8 cellular contexts compared by ENCODE assay signal in genomic region chr22:36328635-36329216, GRCh38. TPM values are rescaled to one million over a fixed set of nuclear protein-coding genes. Genes with fewer than 3 reads are reported as not detected.
DNase-seq lines count a peak whose midpoint lies in the region; ATAC-seq and TF ChIP-seq lines count a peak whose summit lies in the region.

No MANE protein-coding gene starts in this region.

- H3K27me3 Mint-ChIP-seq in chondrocyte (ENCODE audit: low read depth), result no peaks in the 10 kb centered on the region
- no peaks in the 10 kb centered on the region for H3K27me3 Mint-ChIP-seq in stimulated activated naive CD8-positive, alpha-beta T cell treated with anti-CD3 and anti-CD28 coated beads, Interleukin-15, amount 100 ng/mL, for 72 hours

- intact Hi-C loops in right lobe of liver (cut with DNase I), result no loop called here

- H3K27ac ChIP-seq in RWPE2 (ENCODE audit: poor library complexity, severe bottlenecking) (peak overlapping the region; percentile 100), right lobe of liver (peak overlapping the region; percentile 71 to 76 (median 71))

- peak overlapping the region; percentile 98 for H3K27ac Mint-ChIP-seq in chondrocyte (ENCODE audit: unreplicated experiment)
- H3K27ac Mint-ChIP-seq in stimulated activated naive CD8-positive, alpha-beta T cell treated with anti-CD3 and anti-CD28 coated beads, Interleukin-15, amount 100 ng/mL, for 72 hours, result peak overlapping the region; percentile 98

- no peak for TF ChIP-seq POLR2A in right lobe of liver (IDR thresholded peaks at IDR 0.05)

- no peaks in the 10 kb centered on the region for H3K9me3 ChIP-seq in RWPE2 (ENCODE audit: severe bottlenecking)
- no peaks in the 10 kb centered on the region for H3K9me3 ChIP-seq in right lobe of liver

- peaks cover 100% of the 10 kb centered on the region for H3K4me1 Mint-ChIP-seq in chondrocyte (ENCODE audit: low read depth)
- H3K4me1 Mint-ChIP-seq in stimulated activated naive CD8-positive, alpha-beta T cell treated with anti-CD3 and anti-CD28 coated beads, Interleukin-15, amount 100 ng/mL, for 72 hours, result peaks cover 84% of the 10 kb centered on the region

- H3K9me3 Mint-ChIP-seq in chondrocyte (ENCODE audit: low read depth), result no peaks in the 10 kb centered on the region
- no peaks in the 10 kb centered on the region for H3K9me3 Mint-ChIP-seq in stimulated activated naive CD8-positive, alpha-beta T cell treated with anti-CD3 and anti-CD28 coated beads, Interleukin-15, amount 100 ng/mL, for 72 hours

- no peak for TF ChIP-seq CTCF in GM12865 (IDR thresholded peaks at IDR 0.05; ENCODE audit: insufficient read depth, low read depth, low read length, missing control alignments)
- TF ChIP-seq CTCF in RWPE2 (IDR thresholded peaks at IDR 0.05; ENCODE audit: poor library complexity, severe bottlenecking), result no peak
- TF ChIP-seq CTCF in chondrocyte (IDR thresholded peaks at IDR 0.05), result no peak
- TF ChIP-seq CTCF in right lobe of liver (IDR thresholded peaks at IDR 0.05), result peak in 1 of 4 donors; percentile 2

- H3K36me3 ChIP-seq in RWPE2 (ENCODE audit: low read depth) (peaks cover 87% of the 10 kb centered on the region), right lobe of liver (peaks cover 9 to 67% (median 24%) of the 10 kb centered on the region in 4 donors)

- peak; percentile 79 for DNase-seq in GM12865 (ENCODE audit: low read depth)
- DNase-seq in RWPE2 (ENCODE audit: low spot score), result peak; percentile 84
- DNase-seq in chondrocyte (ENCODE audit: low spot score), result no peak
- DNase-seq in right lobe of liver, result no peak
- peak in 1 of 2 donors; percentile 52 for DNase-seq in stimulated activated naive CD8-positive, alpha-beta T cell treated with anti-CD3 and anti-CD28 coated beads, Interleukin-15, amount 100 ng/mL, for 72 hours
- no peak for DNase-seq in NCI-H2081 treated with DMSO at 0.1 percent for 48 hours (lab: John Stamatoyannopoulos, UW)
- DNase-seq in SIG-M5 treated with dmso at 0.1 percent for 504 hours (lab: John Stamatoyannopoulos, UW; ENCODE audit: unreplicated experiment), result no peak

- ATAC-seq in RWPE2 (ENCODE audit: low read depth) (no peak), right lobe of liver (peak in 1 of 4 donors; percentile 1), GM18870 (IDR thresholded peaks at IDR 0.05; ENCODE audit: unreplicated experiment) (no peak)
- peak; percentile 8 for ATAC-seq in stimulated activated naive CD8-positive, alpha-beta T cell treated with anti-CD3 and anti-CD28 coated beads, Interleukin-15, amount 100 ng/mL, for 72 hours

- peaks cover 76% of the 10 kb centered on the region for H3K4me1 ChIP-seq in RWPE2 (ENCODE audit: insufficient read depth, poor library complexity, severe bottlenecking)
- peaks cover 0 to 61% (median 20%) of the 10 kb centered on the region in 4 donors for H3K4me1 ChIP-seq in right lobe of liver

- H3K4me3 Mint-ChIP-seq in chondrocyte (ENCODE audit: unreplicated experiment), result peak overlapping the region; percentile 63
- peak overlapping the region; percentile 89 to 97 for H3K4me3 Mint-ChIP-seq in stimulated activated naive CD8-positive, alpha-beta T cell treated with anti-CD3 and anti-CD28 coated beads, Interleukin-15, amount 100 ng/mL, for 72 hours

- 83% methylated on average over 9 of the region's 23 CpGs for WGBS in right lobe of liver (ENCODE audit: insufficient coverage, low coverage, low lambda C conversion rate, missing lambda C conversion rate)

- peak overlapping the region; percentile 65 for H3K4me3 ChIP-seq in GM12865 (ENCODE audit: low read depth, low read length)
- H3K4me3 ChIP-seq in RWPE2 (ENCODE audit: severe bottlenecking), result no peak overlapping the region
- H3K4me3 ChIP-seq in right lobe of liver, result no peak overlapping the region

- H3K36me3 Mint-ChIP-seq in chondrocyte (ENCODE audit: low read depth), result peaks cover 55% of the 10 kb centered on the region

- H3K27me3 ChIP-seq in RWPE2 (ENCODE audit: insufficient read depth, poor library complexity, severe bottlenecking) (no peaks in the 10 kb centered on the region), right lobe of liver (no peaks in the 10 kb centered on the region)

RNA-seq across cellular contexts. Expression of gene MYH9, which starts 59.0 kb away (rescaled TPM):
- total RNA-seq in chondrocyte (1,046 to 1,908 TPM (median 1,853 TPM) in 3 replicates), right lobe of liver (100 to 1,000 TPM; 168 to 435 (median 222) TPM)

Comparison
In these comparisons a context has a peak if more than half of its experiments do, and no peak if none do; other contexts are left out.
1. DNase-seq: peak in GM12865 (single experiment) and RWPE2 (single experiment); none in chondrocyte (single experiment), right lobe of liver (0 of 3), NCI-H2081 treated with DMSO at 0.1 percent for 48 hours (single experiment) and SIG-M5 treated with dmso at 0.1 percent for 504 hours (single experiment).